ENCODE assay signal across 8 cellular contexts in the genomic region with DNA sequence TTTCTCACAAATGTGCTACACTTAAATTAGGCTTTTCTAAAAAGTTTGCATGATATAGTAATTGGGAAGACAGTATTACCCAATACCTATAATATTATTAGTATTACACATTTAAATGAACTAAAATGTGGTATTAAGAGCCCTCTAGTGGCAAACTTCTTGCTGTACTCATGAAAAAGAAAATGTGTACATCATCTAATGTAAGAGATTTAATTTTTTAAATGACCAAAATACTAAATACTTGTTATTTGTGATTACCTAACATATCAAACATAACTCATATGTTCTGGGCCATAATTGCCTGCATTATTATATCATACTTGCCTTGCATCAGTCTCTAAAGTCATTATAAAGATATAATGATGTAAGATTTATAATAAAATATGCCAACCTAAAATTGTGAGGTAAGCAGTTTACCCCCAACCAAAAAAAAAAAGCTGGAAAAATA.
DNase-seq lines count a peak whose midpoint lies in the region; ATAC-seq and TF ChIP-seq lines count a peak whose summit lies in the region.

No MANE protein-coding gene starts in this region.

- TF ChIP-seq CTCF in astrocyte of the cerebellum (IDR thresholded peaks at IDR 0.05; ENCODE audit: low read depth, low read length, missing control alignments), result peak; percentile 24
- peak; percentile 40 for TF ChIP-seq CTCF in kidney epithelial cell (IDR thresholded peaks at IDR 0.05; ENCODE audit: insufficient read depth, low read length, poor library complexity, severe bottlenecking)

- no peaks in the 10 kb centered on the region for H3K27me3 ChIP-seq in kidney epithelial cell (ENCODE audit: control insufficient read depth, insufficient read depth, low read length)

- H3K36me3 ChIP-seq in kidney epithelial cell (ENCODE audit: control insufficient read depth, insufficient read depth, low read length), result no peaks in the 10 kb centered on the region

- in situ Hi-C loops in astrocyte of the cerebellum (cut with HindIII; ENCODE audit: low sequenced_read_pairs), result no loop called here

- H3K4me3 ChIP-seq in astrocyte of the cerebellum (ENCODE audit: low read depth, low read length) (no peak overlapping the region), kidney epithelial cell (ENCODE audit: low read depth, low read length) (no peak overlapping the region)

- ATAC-seq in GM21529 (IDR thresholded peaks at IDR 0.05; ENCODE audit: unreplicated experiment) (no peak), HG02970 (IDR thresholded peaks at IDR 0.05; ENCODE audit: low FRiP score, unreplicated experiment) (no peak)

- DNase-seq in NCI-H2107 (lab: John Stamatoyannopoulos, UW), result peak; percentile 12
- DNase-seq in NCI-H2107 treated with DMSO at 0.1 percent for 48 hours (lab: John Stamatoyannopoulos, UW; ENCODE audit: unreplicated experiment), result no peak
- DNase-seq in NCI-H2081 (lab: John Stamatoyannopoulos, UW), result peak; percentile 27 to 38
- peak; percentile 19 for DNase-seq in astrocyte of the cerebellum (ENCODE audit: low read depth)
- DNase-seq in kidney epithelial cell (ENCODE audit: low read depth), result no peak
- no peak for DNase-seq in activated CD8-positive, alpha-beta memory T cell treated with anti-CD3 and anti-CD28 coated beads, Interleukin-2, amount 50 U/mL, for 48 hours

Comparison
In these comparisons a context has a peak if more than half of its experiments do, and no peak if none do; other contexts are left out.
1. DNase-seq: peak in NCI-H2107 (single experiment), NCI-H2081 (2 of 2) and astrocyte of the cerebellum (single experiment); none in NCI-H2107 treated with DMSO at 0.1 percent for 48 hours (single experiment), kidney epithelial cell (single experiment) and activated CD8-positive, alpha-beta memory T cell treated with anti-CD3 and anti-CD28 coated beads, Interleukin-2, amount 50 U/mL, for 48 hours (single experiment).